In the genomic region with DNA sequence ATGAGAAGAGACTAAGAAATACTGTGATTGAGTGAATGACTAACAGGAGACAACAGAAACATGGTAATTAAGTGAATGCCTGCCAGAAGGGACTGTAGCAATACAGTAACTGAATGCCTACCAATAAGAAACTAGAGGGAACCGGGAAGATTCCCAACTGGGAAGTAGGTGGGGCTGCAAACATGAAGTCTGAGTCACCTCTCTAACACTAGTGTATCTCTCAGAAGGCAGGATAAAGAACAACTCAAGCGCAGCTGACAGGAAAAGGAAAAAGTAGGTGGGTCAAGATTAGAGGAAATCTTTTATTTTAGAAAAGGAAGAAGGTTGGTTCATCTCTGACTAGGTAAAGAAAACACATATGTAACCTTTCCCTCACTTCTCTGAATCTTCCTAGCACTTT, we compare ENCODE assay signal across 1 cellular context.
TF ChIP-seq lines count a peak whose summit lies in the region.

No MANE protein-coding gene starts in this region.

TF ChIP-seq in A549, 52 proteins besides CTCF, POLR2A, EP300 and RAD21:
- TF ChIP-seq, protein P1, sequence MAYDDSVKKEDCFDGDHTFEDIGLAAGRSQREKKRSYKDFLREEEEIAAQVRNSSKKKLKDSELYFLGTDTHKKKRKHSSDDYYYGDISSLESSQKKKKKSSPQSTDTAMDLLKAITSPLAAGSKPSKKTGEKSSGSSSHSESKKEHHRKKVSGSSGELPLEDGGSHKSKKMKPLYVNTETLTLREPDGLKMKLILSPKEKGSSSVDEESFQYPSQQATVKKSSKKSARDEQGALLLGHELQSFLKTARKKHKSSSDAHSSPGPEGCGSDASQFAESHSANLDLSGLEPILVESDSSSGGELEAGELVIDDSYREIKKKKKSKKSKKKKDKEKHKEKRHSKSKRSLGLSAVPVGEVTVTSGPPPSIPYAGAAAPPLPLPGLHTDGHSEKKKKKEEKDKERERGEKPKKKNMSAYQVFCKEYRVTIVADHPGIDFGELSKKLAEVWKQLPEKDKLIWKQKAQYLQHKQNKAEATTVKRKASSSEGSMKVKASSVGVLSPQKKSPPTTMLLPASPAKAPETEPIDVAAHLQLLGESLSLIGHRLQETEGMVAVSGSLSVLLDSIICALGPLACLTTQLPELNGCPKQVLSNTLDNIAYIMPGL (CRISPR knock-in tag; IDR thresholded peaks at IDR 0.05; ENCODE audit: borderline replicate concordance) = no peak
- TF ChIP-seq RFX5 (IDR thresholded peaks at IDR 0.05) (no peak), FOSL2 (IDR thresholded peaks at IDR 0.05) (no peak), FOSL2 (CRISPR knock-in tag; IDR thresholded peaks at IDR 0.05) (no peak), GATA3 (IDR thresholded peaks at IDR 0.05; ENCODE audit: borderline replicate concordance) (no peak), EHF (CRISPR knock-in tag; IDR thresholded peaks at IDR 0.05) (no peak), HDAC2 (IDR thresholded peaks at IDR 0.05) (no peak), HOXB13 (CRISPR knock-in tag; IDR thresholded peaks at IDR 0.05; ENCODE audit: low read depth) (no peak), MAZ (IDR thresholded peaks at IDR 0.05; ENCODE audit: borderline replicate concordance, low read depth, low read length) (no peak), RARB (CRISPR knock-in tag; IDR thresholded peaks at IDR 0.05) (no peak), POLR2AphosphoS2 (conservative IDR thresholded peaks at IDR 0.05; ENCODE audit: low read length) (no peak), CEBPB (IDR thresholded peaks at IDR 0.05) (no peak), CBX2 (IDR thresholded peaks at IDR 0.05; ENCODE audit: borderline replicate concordance, low read depth) (no peak), NPAS2 (CRISPR knock-in tag; IDR thresholded peaks at IDR 0.05; ENCODE audit: borderline replicate concordance) (no peak), RNF2 (IDR thresholded peaks at IDR 0.05; ENCODE audit: borderline replicate concordance, low read depth) (no peak), HOXB5 (CRISPR knock-in tag; IDR thresholded peaks at IDR 0.05) (no peak)
- TF ChIP-seq, protein P2, sequence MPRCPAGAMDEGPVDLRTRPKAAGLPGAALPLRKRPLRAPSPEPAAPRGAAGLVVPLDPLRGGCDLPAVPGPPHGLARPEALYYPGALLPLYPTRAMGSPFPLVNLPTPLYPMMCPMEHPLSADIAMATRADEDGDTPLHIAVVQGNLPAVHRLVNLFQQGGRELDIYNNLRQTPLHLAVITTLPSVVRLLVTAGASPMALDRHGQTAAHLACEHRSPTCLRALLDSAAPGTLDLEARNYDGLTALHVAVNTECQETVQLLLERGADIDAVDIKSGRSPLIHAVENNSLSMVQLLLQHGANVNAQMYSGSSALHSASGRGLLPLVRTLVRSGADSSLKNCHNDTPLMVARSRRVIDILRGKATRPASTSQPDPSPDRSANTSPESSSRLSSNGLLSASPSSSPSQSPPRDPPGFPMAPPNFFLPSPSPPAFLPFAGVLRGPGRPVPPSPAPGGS (IDR thresholded peaks at IDR 0.05) = no peak
- TF ChIP-seq, protein P3, sequence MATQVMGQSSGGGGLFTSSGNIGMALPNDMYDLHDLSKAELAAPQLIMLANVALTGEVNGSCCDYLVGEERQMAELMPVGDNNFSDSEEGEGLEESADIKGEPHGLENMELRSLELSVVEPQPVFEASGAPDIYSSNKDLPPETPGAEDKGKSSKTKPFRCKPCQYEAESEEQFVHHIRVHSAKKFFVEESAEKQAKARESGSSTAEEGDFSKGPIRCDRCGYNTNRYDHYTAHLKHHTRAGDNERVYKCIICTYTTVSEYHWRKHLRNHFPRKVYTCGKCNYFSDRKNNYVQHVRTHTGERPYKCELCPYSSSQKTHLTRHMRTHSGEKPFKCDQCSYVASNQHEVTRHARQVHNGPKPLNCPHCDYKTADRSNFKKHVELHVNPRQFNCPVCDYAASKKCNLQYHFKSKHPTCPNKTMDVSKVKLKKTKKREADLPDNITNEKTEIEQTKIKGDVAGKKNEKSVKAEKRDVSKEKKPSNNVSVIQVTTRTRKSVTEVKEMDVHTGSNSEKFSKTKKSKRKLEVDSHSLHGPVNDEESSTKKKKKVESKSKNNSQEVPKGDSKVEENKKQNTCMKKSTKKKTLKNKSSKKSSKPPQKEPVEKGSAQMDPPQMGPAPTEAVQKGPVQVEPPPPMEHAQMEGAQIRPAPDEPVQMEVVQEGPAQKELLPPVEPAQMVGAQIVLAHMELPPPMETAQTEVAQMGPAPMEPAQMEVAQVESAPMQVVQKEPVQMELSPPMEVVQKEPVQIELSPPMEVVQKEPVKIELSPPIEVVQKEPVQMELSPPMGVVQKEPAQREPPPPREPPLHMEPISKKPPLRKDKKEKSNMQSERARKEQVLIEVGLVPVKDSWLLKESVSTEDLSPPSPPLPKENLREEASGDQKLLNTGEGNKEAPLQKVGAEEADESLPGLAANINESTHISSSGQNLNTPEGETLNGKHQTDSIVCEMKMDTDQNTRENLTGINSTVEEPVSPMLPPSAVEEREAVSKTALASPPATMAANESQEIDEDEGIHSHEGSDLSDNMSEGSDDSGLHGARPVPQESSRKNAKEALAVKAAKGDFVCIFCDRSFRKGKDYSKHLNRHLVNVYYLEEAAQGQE (IDR thresholded peaks at IDR 0.05) = no peak
- TF ChIP-seq, protein P4, sequence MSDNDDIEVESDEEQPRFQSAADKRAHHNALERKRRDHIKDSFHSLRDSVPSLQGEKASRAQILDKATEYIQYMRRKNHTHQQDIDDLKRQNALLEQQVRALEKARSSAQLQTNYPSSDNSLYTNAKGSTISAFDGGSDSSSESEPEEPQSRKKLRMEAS (IDR thresholded peaks at IDR 0.05) = no peak
- TF ChIP-seq, protein P5, sequence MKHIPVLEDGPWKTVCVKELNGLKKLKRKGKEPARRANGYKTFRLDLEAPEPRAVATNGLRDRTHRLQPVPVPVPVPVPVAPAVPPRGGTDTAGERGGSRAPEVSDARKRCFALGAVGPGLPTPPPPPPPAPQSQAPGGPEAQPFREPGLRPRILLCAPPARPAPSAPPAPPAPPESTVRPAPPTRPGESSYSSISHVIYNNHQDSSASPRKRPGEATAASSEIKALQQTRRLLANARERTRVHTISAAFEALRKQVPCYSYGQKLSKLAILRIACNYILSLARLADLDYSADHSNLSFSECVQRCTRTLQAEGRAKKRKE (CRISPR knock-in tag; IDR thresholded peaks at IDR 0.05; ENCODE audit: low read depth) = no peak
